Comparison of ENCODE assay signal across 15 cellular contexts in genomic region chr19:33498391-33499000, GRCh38. TPM values are rescaled to one million over a fixed set of nuclear protein-coding genes. Genes with fewer than 3 reads are reported as not detected.
DNase-seq lines count a peak whose midpoint lies in the region; ATAC-seq and TF ChIP-seq lines count a peak whose summit lies in the region.
"Had no signal": no experiment of that assay in that cellular context is flagged by ENCODE, and none has a peak within 500 bp of the region (broad histone marks: within the 10 kb centered on the region; RNA-seq: fewer than 3 reads in every experiment).

No MANE protein-coding gene starts in this region.

- peaks cover 5% of the 10 kb centered on the region for H3K36me3 Mint-ChIP-seq in glutamatergic neuron (ENCODE audit: unreplicated experiment)
- H3K36me3 Mint-ChIP-seq in neural progenitor cell, result peaks cover 2% of the 10 kb centered on the region

- H3K27me3 Mint-ChIP-seq in glutamatergic neuron (ENCODE audit: unreplicated experiment) (peaks cover 11% of the 10 kb centered on the region), neural progenitor cell (ENCODE audit: insufficient read depth, low read depth) (peaks cover 5% of the 10 kb centered on the region)
- H3K27me3 Mint-ChIP-seq: CD4-positive, CD25-positive, alpha-beta regulatory T cell had no signal

- H3K9me3 Mint-ChIP-seq in glutamatergic neuron (ENCODE audit: unreplicated experiment), result peaks cover 20% of the 10 kb centered on the region
- H3K9me3 Mint-ChIP-seq in neural progenitor cell, result no peaks in the 10 kb centered on the region
- H3K9me3 Mint-ChIP-seq: CD4-positive, CD25-positive, alpha-beta regulatory T cell; GM23338 had no signal

- H3K9ac ChIP-seq in neural progenitor cell, result no peak overlapping the region
- H3K9ac ChIP-seq: BLaER1 treated with 17β-estradiol and CSF1 and Interleukin-3, amounts not matched to agents 10 nM and 100 nM had no signal

- intact Hi-C loops in Right ventricle myocardium inferior (cut with DNase I) (no loop called here), left cardiac atrium (cut with DNase I) (no loop called here), sigmoid colon (cut with DNase I) (no loop called here)

- H2AFZ ChIP-seq in neural progenitor cell (replicated peaks), result no peak overlapping the region
- H2AFZ ChIP-seq: GM23338 had no signal

- TF ChIP-seq EP300 in sigmoid colon (IDR thresholded peaks at IDR 0.05), result no peak

- H3K4me1 Mint-ChIP-seq in glutamatergic neuron (ENCODE audit: low read depth, unreplicated experiment) (peaks cover 45% of the 10 kb centered on the region), neural progenitor cell (peaks cover 9% of the 10 kb centered on the region)
- H3K4me1 Mint-ChIP-seq: CD4-positive, CD25-positive, alpha-beta regulatory T cell; GM23338 had no signal

- H3K79me2 ChIP-seq in neural progenitor cell (ENCODE audit: low read depth), result no peaks in the 10 kb centered on the region

- TF ChIP-seq POLR2A in sigmoid colon (IDR thresholded peaks at IDR 0.05), result no peak

- H3K4me2 ChIP-seq in neural progenitor cell, result no peak overlapping the region
- H3K4me2 ChIP-seq: BLaER1 treated with 17β-estradiol and CSF1 and Interleukin-3, amounts not matched to agents 10 nM and 100 nM; GM23338 had no signal

- H3K36me3 ChIP-seq in neural progenitor cell, result no peaks in the 10 kb centered on the region
- peaks cover 0 to 46% (median 11%) of the 10 kb centered on the region in 4 donors for H3K36me3 ChIP-seq in sigmoid colon

- H3K27ac ChIP-seq in neural progenitor cell (no peak overlapping the region), sigmoid colon (no peak overlapping the region)
- H3K27ac ChIP-seq: 22Rv1; BLaER1 treated with 17β-estradiol and CSF1 and Interleukin-3, amounts not matched to agents 10 nM and 100 nM had no signal

- H3K4me3 Mint-ChIP-seq in glutamatergic neuron (ENCODE audit: unreplicated experiment) (peak overlapping the region; percentile 70), neural progenitor cell (no peak overlapping the region)
- H3K4me3 Mint-ChIP-seq: CD4-positive, CD25-positive, alpha-beta regulatory T cell; GM23338 had no signal

- TF ChIP-seq CTCF in glutamatergic neuron (IDR thresholded peaks at IDR 0.05; ENCODE audit: partially characterized antibody, unreplicated experiment) (no peak), neural progenitor cell (IDR thresholded peaks at IDR 0.05) (no peak), sigmoid colon (IDR thresholded peaks at IDR 0.05) (no peak)

- DNase-seq in Right ventricle myocardium inferior (ENCODE audit: missing footprints), result peak; percentile 50
- no peak for DNase-seq in left cardiac atrium
- DNase-seq in glutamatergic neuron, result no peak
- no peak for DNase-seq in neural progenitor cell (ENCODE audit: low spot score)
- DNase-seq in sigmoid colon, result peak; percentile 32
- no peak for DNase-seq in Ammon's horn (ENCODE audit: low spot score)
- no peak for DNase-seq in NCI-H1048 (lab: John Stamatoyannopoulos, UW)
- DNase-seq: CD4-positive, CD25-positive, alpha-beta regulatory T cell; DMS53; GF-D8; H7 had no signal

- ATAC-seq in Right ventricle myocardium inferior (no peak), left cardiac atrium (no peak), HG03196 (IDR thresholded peaks at IDR 0.05; ENCODE audit: unreplicated experiment) (no peak)
- ATAC-seq: GM23338 had no signal

- peak overlapping the region; percentile 44 for H3K27ac Mint-ChIP-seq in glutamatergic neuron (ENCODE audit: unreplicated experiment)
- peak overlapping the region; percentile 48 for H3K27ac Mint-ChIP-seq in neural progenitor cell
- H3K27ac Mint-ChIP-seq: GM23338 had no signal

- H3K4me1 ChIP-seq in neural progenitor cell (no peaks in the 10 kb centered on the region), sigmoid colon (no peaks in the 10 kb centered on the region)
- H3K4me1 ChIP-seq: BLaER1 treated with 17β-estradiol and CSF1 and Interleukin-3, amounts not matched to agents 10 nM and 100 nM had no signal

- H3K27me3 ChIP-seq in neural progenitor cell (no peaks in the 10 kb centered on the region), sigmoid colon (no peaks in the 10 kb centered on the region)
- H3K27me3 ChIP-seq: BLaER1 treated with 17β-estradiol and CSF1 and Interleukin-3, amounts not matched to agents 10 nM and 100 nM had no signal

- 89 to 95% methylated on average over 10 of the region's 10 CpGs for WGBS in sigmoid colon, 2 donors

- H3K9me3 ChIP-seq in neural progenitor cell (ENCODE audit: low read depth) (no peaks in the 10 kb centered on the region), sigmoid colon (no peaks in the 10 kb centered on the region)
- H3K9me3 ChIP-seq: BLaER1 treated with 17β-estradiol and CSF1 and Interleukin-3, amounts not matched to agents 10 nM and 100 nM had no signal

- H4K20me1 ChIP-seq in neural progenitor cell (ENCODE audit: low read depth), result no peaks in the 10 kb centered on the region

- H3K4me3 ChIP-seq in neural progenitor cell (no peak overlapping the region), sigmoid colon (no peak overlapping the region)
- H3K4me3 ChIP-seq: BLaER1 treated with 17β-estradiol and CSF1 and Interleukin-3, amounts not matched to agents 10 nM and 100 nM; GM23338 had no signal

- H3F3A ChIP-seq in neural progenitor cell (ENCODE audit: low read depth), result no peaks in the 10 kb centered on the region

RNA-seq across cellular contexts. Expression of gene PEPD, which starts 23.1 kb away (rescaled TPM):
- total RNA-seq in Right ventricle myocardium inferior (32.1 TPM), left cardiac atrium (10 to 100 TPM; 40.3 to 51.7 TPM), glutamatergic neuron (ENCODE audit: unreplicated experiment) (93.3 TPM), neural progenitor cell (ENCODE audit: low replicate concordance) (47.0 and 55.1 TPM in 2 replicates), sigmoid colon (10 to 100 TPM; 61.5 to 69.0 (median 64.9) TPM)
- 100 to 1,000 TPM in 1 of 3 donors, 10 to 100 TPM in 2; 50.0 to 187 (median 79.3) TPM for polyA plus RNA-seq in sigmoid colon

Comparison
In these comparisons a context has a peak if more than half of its experiments do, and no peak if none do; other contexts are left out.
1. DNase-seq: peak in Right ventricle myocardium inferior (single experiment) and sigmoid colon (single experiment); none in left cardiac atrium (single experiment), glutamatergic neuron (single experiment), neural progenitor cell (single experiment), Ammon's horn (single experiment) and NCI-H1048 (single experiment).